Comparison of ENCODE assay signal across 14 cellular contexts in genomic region chr14:99744199-99744872, GRCh38. TPM values are rescaled to one million over a fixed set of nuclear protein-coding genes. Genes with fewer than 3 reads are reported as not detected.
DNase-seq lines count a peak whose midpoint lies in the region; ATAC-seq, FAIRE-seq and TF ChIP-seq lines count a peak whose summit lies in the region.
"Had no signal": no experiment of that assay in that cellular context is flagged by ENCODE, and none has a peak within 500 bp of the region (broad histone marks: within the 10 kb centered on the region; RNA-seq: fewer than 3 reads in every experiment).

No MANE protein-coding gene starts in this region.

- H3K4me2 ChIP-seq in PC-3 (ENCODE audit: low read length): no peak overlapping the region

- no TSS peak for BruUV-seq in PC-3 (replicated peaks; lab: Mats Ljungman, UMichigan)

- H3K4me1 ChIP-seq in PC-3 (ENCODE audit: insufficient read depth, low read length): peaks cover 12% of the 10 kb centered on the region; the same call in 1 of the 2 replicates
- peaks cover 4 to 6% of the 10 kb centered on the region in 2 donors for H3K4me1 ChIP-seq in esophagus (ENCODE audit: control insufficient read depth in 2 of 2, insufficient read depth in 2 of 2, low read length in 1 of 2)

- TF ChIP-seq CTCF in PC-3 (conservative IDR thresholded peaks at IDR 0.05; ENCODE audit: low read depth, low read length) (0 out of 2 replicates have a peak, but pooled peaks have one; percentile 11), osteocyte (IDR thresholded peaks at IDR 0.05) (peak; percentile 57)

- no peaks in the 10 kb centered on the region for H3K9me3 Mint-ChIP-seq in osteocyte (ENCODE audit: unreplicated experiment)
- H3K9me3 Mint-ChIP-seq: activated CD4-positive, alpha-beta memory T cell treated with anti-CD3 and anti-CD28 coated beads for 36 hours; CD8-positive, alpha-beta memory T cell had no signal

- DNase-seq in PC-3 (no peak), osteocyte (ENCODE audit: extremely low spot score, unreplicated experiment) (no peak), HEK293T (ENCODE audit: extremely low spot score) (no peak), NCI-H2029 treated with DMSO at 0.1 percent for 48 hours (lab: John Stamatoyannopoulos, UW) (no peak)
- DNase-seq in stimulated activated CD4-positive, alpha-beta T cell treated with anti-CD3 and anti-CD28 coated beads, Interleukin-2, amount 100 ng/mL, for 24 hours: no peak
- DNase-seq: activated CD4-positive, alpha-beta memory T cell treated with anti-CD3 and anti-CD28 coated beads for 36 hours; CD8-positive, alpha-beta memory T cell; SHP77 treated with DMSO at 0.1 percent for 48 hours had no signal

- H4K20me1 ChIP-seq in PC-3 (ENCODE audit: low read length): no peaks in the 10 kb centered on the region

- POLR2A ChIA-PET in PC-3 (lab: Charles Lee; ENCODE audit: unreplicated experiment): no interaction called here
- POLR2A ChIA-PET in HEK293T (lab: Yijun Ruan, JAX): no interaction called here

- intact Hi-C loops in PC-3 (cut with micrococcal nuclease): no loop called here

- H3K9me2 ChIP-seq in PC-3 (replicated peaks; ENCODE audit: low read length): no peaks in the 10 kb centered on the region

- H3K27me3 ChIP-seq in PC-3 (ENCODE audit: low read length) (no peaks in the 10 kb centered on the region), esophagus (ENCODE audit: control insufficient read depth in 1 of 2, insufficient read depth in 2 of 2, low read length in 2 of 2) (no peaks in the 10 kb centered on the region)

- 44 to 51% methylated on average over 11 of the region's 11 CpGs for WGBS in esophagus, 2 donors

- H3K36me3 Mint-ChIP-seq in osteocyte (ENCODE audit: unreplicated experiment): no peaks in the 10 kb centered on the region
- H3K36me3 Mint-ChIP-seq: activated CD4-positive, alpha-beta memory T cell treated with anti-CD3 and anti-CD28 coated beads for 36 hours; activated naive CD8-positive, alpha-beta T cell; CD8-positive, alpha-beta memory T cell had no signal

- no peak overlapping the region for H3K9ac ChIP-seq in PC-3 (ENCODE audit: low read length)

- no peaks in the 10 kb centered on the region for H3K27me3 Mint-ChIP-seq in osteocyte (ENCODE audit: unreplicated experiment)

- H3K27ac ChIP-seq in PC-3 (ENCODE audit: low read length): no peak overlapping the region
- H3K27ac ChIP-seq in esophagus (ENCODE audit: low read depth in 2 of 2, low read length in 1 of 2): peak overlapping the region; percentile 14 to 51

- ATAC-seq in PC-3: no peak
- no peak for ATAC-seq in GM21529 (IDR thresholded peaks at IDR 0.05; ENCODE audit: unreplicated experiment)
- ATAC-seq: K562 had no signal

- no peak overlapping the region for H2AFZ ChIP-seq in PC-3 (ENCODE audit: low read length)

- H3K4me1 Mint-ChIP-seq in osteocyte (ENCODE audit: unreplicated experiment): peaks cover 44% of the 10 kb centered on the region

- H3K4me3 ChIP-seq in PC-3 (ENCODE audit: low read length) (no peak overlapping the region), esophagus (ENCODE audit: low read depth in 1 of 2, low read length in 2 of 2) (no peak overlapping the region)
- H3K4me3 ChIP-seq: K562, left lung had no signal

- no peaks in the 10 kb centered on the region for H3K79me2 ChIP-seq in PC-3 (ENCODE audit: low read length)

- no peak overlapping the region for H3K4me3 Mint-ChIP-seq in osteocyte (ENCODE audit: unreplicated experiment)
- H3K4me3 Mint-ChIP-seq: activated CD4-positive, alpha-beta memory T cell treated with anti-CD3 and anti-CD28 coated beads for 36 hours; activated naive CD8-positive, alpha-beta T cell had no signal

- peak overlapping the region; percentile 90 for H3K27ac Mint-ChIP-seq in osteocyte (ENCODE audit: unreplicated experiment)
- H3K27ac Mint-ChIP-seq: activated CD4-positive, alpha-beta memory T cell treated with anti-CD3 and anti-CD28 coated beads for 36 hours; activated naive CD8-positive, alpha-beta T cell had no signal

- peak; percentile 55 for FAIRE-seq in G401.6 (lab: Jason Lieb, UNC)
- FAIRE-seq: K562 had no signal

- H3K9me3 ChIP-seq in PC-3 (ENCODE audit: low read length): no peaks in the 10 kb centered on the region
- no peaks in the 10 kb centered on the region for H3K9me3 ChIP-seq in esophagus (ENCODE audit: control insufficient read depth in 2 of 2, insufficient read depth in 1 of 2, low read depth in 1 of 2, low read length in 1 of 2)
- H3K9me3 ChIP-seq: left lung had no signal

- H3K36me3 ChIP-seq in PC-3 (ENCODE audit: low read depth, low read length): no peaks in the 10 kb centered on the region
- no peaks in the 10 kb centered on the region for H3K36me3 ChIP-seq in esophagus (ENCODE audit: control insufficient read depth in 2 of 2, insufficient read depth in 2 of 2, low read length in 1 of 2)
- H3K36me3 ChIP-seq: left lung had no signal

- CTCF ChIA-PET in PC-3 (lab: Charles Lee): no interaction called here
- CTCF ChIA-PET in HEK293T (lab: Yijun Ruan, JAX): interaction anchor here (0.7 kb wide), 1 partner anchor 136 kb away, joined by 3 read pairs; no protein-coding TSS in a partner anchor

- H3F3A ChIP-seq in PC-3 (ENCODE audit: low read length, unreplicated experiment): no peaks in the 10 kb centered on the region

TF ChIP-seq in HEK293T, 16 proteins besides CTCF, POLR2A, EP300 and RAD21:
- TF ChIP-seq CTBP1 (IDR thresholded peaks at IDR 0.05; ENCODE audit: borderline replicate concordance) (no peak), FOXM1 (IDR thresholded peaks at IDR 0.05; ENCODE audit: borderline replicate concordance) (no peak), BHLHE40 (IDR thresholded peaks at IDR 0.05; ENCODE audit: borderline replicate concordance) (no peak)

RNA-seq across cellular contexts. Expression of gene EML1, which starts 48.9 kb away (rescaled TPM):
- total RNA-seq in PC-3 (2014; rRNA removed) (12.0 TPM in 2 replicates), osteocyte (34.8 and 38.1 TPM in 2 replicates)
- 1 to 10 TPM; 3.1 to 4.4 TPM for polyA plus RNA-seq in esophagus
- polyA plus RNA-seq: CD8-positive, alpha-beta memory T cell had no signal
